In the genomic region with DNA sequence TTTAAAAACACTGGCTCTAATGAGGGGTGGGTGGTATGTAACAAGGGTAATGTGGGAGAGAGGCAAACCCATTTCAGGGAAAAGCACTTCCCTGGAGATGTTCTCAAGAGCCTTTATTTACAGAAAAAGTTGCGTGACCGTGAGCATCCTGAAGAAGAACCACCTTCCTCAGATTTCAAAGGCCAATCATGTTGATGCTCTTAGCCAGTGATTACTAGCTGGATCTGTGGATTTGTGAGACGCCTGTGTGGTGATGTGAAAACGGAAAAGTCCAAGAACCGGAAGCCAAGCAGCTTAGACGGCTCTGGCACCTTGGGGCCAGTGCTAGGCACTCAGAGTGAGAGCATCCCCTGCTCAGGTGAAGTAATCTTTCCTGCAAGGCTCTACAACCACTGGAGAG, we compare ENCODE assay signal across 15 cellular contexts. TPM values are rescaled to one million over a fixed set of nuclear protein-coding genes. Genes with fewer than 3 reads are reported as not detected.
DNase-seq lines count a peak whose midpoint lies in the region; ATAC-seq and TF ChIP-seq lines count a peak whose summit lies in the region.
"Had no signal": no experiment of that assay in that cellular context is flagged by ENCODE, and none has a peak within 500 bp of the region (broad histone marks: within the 10 kb centered on the region; RNA-seq: fewer than 3 reads in every experiment).

No MANE protein-coding gene starts in this region.

- H3K36me3 ChIP-seq in IMR-90 (ENCODE audit: control insufficient read depth, insufficient read depth, low read length) = no peaks in the 10 kb centered on the region
- H3K36me3 ChIP-seq in mammary epithelial cell (ENCODE audit: insufficient read depth, low read length) = no peaks in the 10 kb centered on the region
- H3K36me3 ChIP-seq in muscle layer of duodenum (ENCODE audit: control insufficient read depth in 1 of 2, insufficient read depth in 2 of 2, low read length in 2 of 2) = no peaks in the 10 kb centered on the region
- H3K36me3 ChIP-seq: adrenal gland, gastrocnemius medialis had no signal

- H3K9ac ChIP-seq in IMR-90 (ENCODE audit: low read depth, low read length) = no peak overlapping the region
- no peak overlapping the region for H3K9ac ChIP-seq in mammary epithelial cell (ENCODE audit: insufficient read depth, low read length)

- H3K27ac Mint-ChIP-seq in T-helper 2 cell treated with Interferon-gamma antibody and Interleukin-4, amounts not matched to agents 5 μg/mL and 100 μg/mL, for 36 hours = no peak overlapping the region
- H3K27ac Mint-ChIP-seq: activated T-helper 2 cell treated with anti-CD3 and anti-CD28 coated beads, Interferon-gamma antibody, Interleukin-2, Interleukin-4, amounts not matched to agents 10 μg/mL and 5 μg/mL and 100 μg/mL, durations not matched to agents 14 hours and 24 hours and 36 hours had no signal

- no peaks in the 10 kb centered on the region for H3K4me1 Mint-ChIP-seq in T-helper 2 cell treated with Interferon-gamma antibody and Interleukin-4, amounts not matched to agents 5 μg/mL and 100 μg/mL, for 36 hours (ENCODE audit: low read depth)

- CTCF ChIA-PET in AG04450 (lab: Charles Lee) (interaction anchor here (0.8 to 1.5 kb wide), 3 partner anchors 14 to 138 kb away, joined by 3 to 6 read pairs (median 5); no protein-coding TSS in a partner anchor), IMR-90 (lab: Yijun Ruan, JAX) (interaction anchor here (0.6 kb wide), 1 partner anchor 395 kb away, joined by 3 read pairs; no protein-coding TSS in a partner anchor), mammary epithelial cell (lab: Charles Lee; ENCODE audit: low non-redundant PET) (no interaction called here)

- POLR2A ChIA-PET in AG04450 (lab: Yijun Ruan, JAX) (interaction anchor here (0.7 to 1.9 kb wide), 3 partner anchors 12 to 209 kb away, joined by 4 to 6 read pairs (median 4); a partner anchor contains a TSS), IMR-90 (lab: Charles Lee; ENCODE audit: unreplicated experiment) (interaction anchor here (0.6 to 1.0 kb wide), 2 partner anchors 48 to 142 kb away, joined by 3 to 4 read pairs; no protein-coding TSS in a partner anchor)

- H3K56ac ChIP-seq in IMR-90 (ENCODE audit: extremely low read depth, insufficient read depth, low read length) = peak overlapping the region; percentile 53

- peak overlapping the region; percentile 31; the same call in 1 of the 2 replicates for H3K18ac ChIP-seq in IMR-90 (ENCODE audit: low read depth, low read length)

- TF ChIP-seq CTCF in AG04450 (IDR thresholded peaks at IDR 0.05; ENCODE audit: low read depth, low read length) = no peak
- TF ChIP-seq CTCF in IMR-90 (conservative IDR thresholded peaks at IDR 0.05; ENCODE audit: low read depth, low read length) = no peak
- TF ChIP-seq CTCF in mammary epithelial cell (conservative IDR thresholded peaks at IDR 0.05 in 1 of 2, IDR thresholded peaks at IDR 0.05 in 1 of 2; ENCODE audit: extremely low read depth in 1 of 2, insufficient read depth in 1 of 2, low read depth in 1 of 2, low read length in 2 of 2) = no peak
- TF ChIP-seq CTCF in GM13977 (IDR thresholded peaks at IDR 0.05; ENCODE audit: extremely low read depth, insufficient read depth, missing control alignments) = no peak

- dilution Hi-C loops in IMR-90 (cut with HindIII; ENCODE audit: low sequenced_read_pairs, unreplicated experiment) (no loop called here), mammary epithelial cell (cut with HindIII; ENCODE audit: low sequenced_read_pairs) (loop anchor here (10.0 kb wide), 1 partner anchor 62 kb away; no protein-coding TSS in a partner anchor)

- no peaks in the 10 kb centered on the region for H3K79me1 ChIP-seq in IMR-90 (ENCODE audit: low read depth in 1 of 2, low read length in 2 of 2)

- H4K20me1 ChIP-seq in IMR-90 (ENCODE audit: insufficient read depth, low read length) (no peaks in the 10 kb centered on the region), mammary epithelial cell (ENCODE audit: insufficient read depth, low read length) (no peaks in the 10 kb centered on the region)

- BruUV-seq in IMR-90 (replicated peaks; lab: Mats Ljungman, UMichigan) (no TSS peak), mammary epithelial cell (replicated peaks; lab: Mats Ljungman, UMichigan) (TSS peak; percentile 51)

- peak overlapping the region; percentile 18 for H3K14ac ChIP-seq in IMR-90 (replicated peaks; ENCODE audit: low read depth, low read length)

- peak; percentile 15 for ATAC-seq in IMR-90 (ENCODE audit: low read depth)
- ATAC-seq in stimulated activated naive CD8-positive, alpha-beta T cell treated with anti-CD3 and anti-CD28 coated beads, Interleukin-15, Interleukin-2, amounts not matched to agents 100 U/mL and 50 U/mL, for 24 hours = no peak
- ATAC-seq: gastrocnemius medialis had no signal

- no peaks in the 10 kb centered on the region for H3K36me3 Mint-ChIP-seq in T-helper 2 cell treated with Interferon-gamma antibody and Interleukin-4, amounts not matched to agents 5 μg/mL and 100 μg/mL, for 36 hours (ENCODE audit: low read depth)

- H2AK5ac ChIP-seq in IMR-90 (ENCODE audit: low read depth, low read length) = peak overlapping the region; percentile 20

- peak overlapping the region; percentile 75 for H2BK5ac ChIP-seq in IMR-90 (ENCODE audit: low read depth, low read length, poor library complexity, severe bottlenecking)

- WGBS in IMR-90 (ENCODE audit: extremely low coverage in 2 of 2, insufficient read length in 1 of 2), 2 experiments = no CpG with 5 or more reads among the region's 6 CpGs
- WGBS in mammary epithelial cell (ENCODE audit: low coverage, missing lambda C conversion rate) = 86% methylated on average over 6 of the region's 6 CpGs

- peak overlapping the region; percentile 14 to 86; a peak in 3 of 4 replicates for H4K8ac ChIP-seq in IMR-90 (ENCODE audit: low read depth in 2 of 2, low read length in 2 of 2)

- no peaks in the 10 kb centered on the region for H3K9me3 Mint-ChIP-seq in T-helper 2 cell treated with Interferon-gamma antibody and Interleukin-4, amounts not matched to agents 5 μg/mL and 100 μg/mL, for 36 hours
- H3K9me3 Mint-ChIP-seq: activated T-helper 2 cell treated with anti-CD3 and anti-CD28 coated beads, Interferon-gamma antibody, Interleukin-2, Interleukin-4, amounts not matched to agents 10 μg/mL and 5 μg/mL and 100 μg/mL, durations not matched to agents 14 hours and 24 hours and 36 hours had no signal

- intact Hi-C loops in IMR-90 (cut with micrococcal nuclease) = loop anchor here (5.0 kb wide), 1 partner anchor 89 kb away; no protein-coding TSS in a partner anchor
- intact Hi-C loops in mammary epithelial cell (cut with micrococcal nuclease) = no loop called here

- H3K9me3 ChIP-seq in AG04450 (ENCODE audit: control insufficient read depth, insufficient read depth, low read length) (no peaks in the 10 kb centered on the region), IMR-90 (ENCODE audit: control insufficient read depth, insufficient read depth, low read length) (no peaks in the 10 kb centered on the region), mammary epithelial cell (replicated peaks; ENCODE audit: insufficient read depth, low read length) (no peaks in the 10 kb centered on the region), muscle layer of duodenum (ENCODE audit: control insufficient read depth in 1 of 2, low read length in 2 of 2) (no peaks in the 10 kb centered on the region)
- H3K9me3 ChIP-seq: adrenal gland, gastrocnemius medialis had no signal

- H2BK20ac ChIP-seq in IMR-90 (ENCODE audit: low read depth, low read length) = peak overlapping the region; percentile 82

- H3K23ac ChIP-seq in IMR-90 (ENCODE audit: low read depth, low read length) = peak overlapping the region; percentile 19; the same call in 1 of the 2 replicates

- TF ChIP-seq POLR2A in IMR-90 (IDR thresholded peaks at IDR 0.05; ENCODE audit: low read depth, low read length) = peak; percentile 9; the same call in 1 of the 2 replicates

- peak overlapping the region; percentile 49 for H3K4ac ChIP-seq in IMR-90 (ENCODE audit: low read depth, low read length)

- H3K27ac ChIP-seq in AG04450 (ENCODE audit: low read depth, low read length) = peak overlapping the region; percentile 75
- H3K27ac ChIP-seq in IMR-90 (ENCODE audit: insufficient read depth, low read length) = peak overlapping the region; percentile 42
- H3K27ac ChIP-seq in mammary epithelial cell (ENCODE audit: insufficient read depth, low read depth, low read length) = peak overlapping the region; percentile 48
- peak overlapping the region; percentile 34 for H3K27ac ChIP-seq in muscle layer of duodenum (ENCODE audit: low read length)
- H3K27ac ChIP-seq: adrenal gland, gastrocnemius medialis, SK-N-MC had no signal

- H3K27me3 ChIP-seq in AG04450 (ENCODE audit: control insufficient read depth, insufficient read depth, low read length) (no peaks in the 10 kb centered on the region), IMR-90 (ENCODE audit: control insufficient read depth, insufficient read depth, low read length) (no peaks in the 10 kb centered on the region), mammary epithelial cell (ENCODE audit: insufficient read depth, low read length) (no peaks in the 10 kb centered on the region), muscle layer of duodenum (ENCODE audit: low read depth, low read length) (no peaks in the 10 kb centered on the region)
- H3K27me3 ChIP-seq: adrenal gland, gastrocnemius medialis had no signal

- in situ Hi-C loops in IMR-90 (cut with MboI; ENCODE audit: low sequenced_read_pairs) (no loop called here), mammary epithelial cell (cut with MboI; ENCODE audit: low sequenced_read_pairs in 2 of 2) (no loop called here), GM13977 (cut with MboI; ENCODE audit: low pct_unique_long_range_greater_than_20kb, low sequenced_read_pairs, unreplicated experiment) (no loop called here)

- peaks cover 9% of the 10 kb centered on the region for H3K27me3 Mint-ChIP-seq in T-helper 2 cell treated with Interferon-gamma antibody and Interleukin-4, amounts not matched to agents 5 μg/mL and 100 μg/mL, for 36 hours (ENCODE audit: low read depth)

- H2AK9ac ChIP-seq in IMR-90 (replicated peaks; ENCODE audit: low read depth, low read length, poor library complexity) = no peak overlapping the region

- H3K79me2 ChIP-seq in mammary epithelial cell (ENCODE audit: insufficient read depth, low read length) = no peaks in the 10 kb centered on the region

- H3K4me1 ChIP-seq in IMR-90 (ENCODE audit: control insufficient read depth, insufficient read depth, low read length) = peaks cover 15% of the 10 kb centered on the region
- peaks cover 32% of the 10 kb centered on the region for H3K4me1 ChIP-seq in mammary epithelial cell (ENCODE audit: insufficient read depth, low read length)
- H3K4me1 ChIP-seq in muscle layer of duodenum (ENCODE audit: control insufficient read depth in 1 of 2, insufficient read depth in 2 of 2, low read length in 2 of 2) = no peaks in the 10 kb centered on the region
- H3K4me1 ChIP-seq: adrenal gland, gastrocnemius medialis had no signal

- H4K5ac ChIP-seq in IMR-90 (ENCODE audit: low read depth, low read length) = peak overlapping the region; percentile 84

- H3K4me3 Mint-ChIP-seq in T-helper 2 cell treated with Interferon-gamma antibody and Interleukin-4, amounts not matched to agents 5 μg/mL and 100 μg/mL, for 36 hours = no peak overlapping the region

- peak overlapping the region; percentile 84 for H2BK120ac ChIP-seq in IMR-90 (ENCODE audit: low read depth, low read length)

- H3K4me3 ChIP-seq in AG04450 (ENCODE audit: low read depth, low read length) (no peak overlapping the region), IMR-90 (ENCODE audit: insufficient read depth, low read depth, low read length) (no peak overlapping the region), mammary epithelial cell (replicated peaks in 1 of 3; ENCODE audit: insufficient read depth in 1 of 3, low read depth in 2 of 3, low read length in 3 of 3) (no peak overlapping the region), muscle layer of duodenum (ENCODE audit: low read depth in 1 of 2, low read length in 2 of 2) (no peak overlapping the region)
- H3K4me3 ChIP-seq: adrenal gland, gastrocnemius medialis, SK-N-MC had no signal

- peak overlapping the region; percentile 66 for H4K91ac ChIP-seq in IMR-90 (ENCODE audit: insufficient read depth, low read depth, low read length)

- no peak for TF ChIP-seq RAD21 in IMR-90 (IDR thresholded peaks at IDR 0.05; ENCODE audit: low read length)

- DNase-seq in AG04450 (ENCODE audit: low read depth, low spot score) (no peak), IMR-90 (peak; percentile 57), mammary epithelial cell (no peak), OCI-M1 (lab: John Stamatoyannopoulos, UW) (no peak), GM13977 (ENCODE audit: low spot score) (no peak)
- DNase-seq in T-helper 2 cell treated with Interferon-gamma antibody and Interleukin-4, amounts not matched to agents 5 μg/mL and 100 μg/mL, for 36 hours (ENCODE audit: low spot score) = no peak
- DNase-seq in stimulated activated naive CD8-positive, alpha-beta T cell treated with anti-CD3 and anti-CD28 coated beads, Interleukin-15, Interleukin-2, amounts not matched to agents 100 U/mL and 50 U/mL, for 24 hours = no peak
- DNase-seq: activated CD8-positive, alpha-beta memory T cell treated with anti-CD3 and anti-CD28 coated beads for 24 hours; adrenal gland; gastrocnemius medialis; NCI-H1436 treated with DMSO at 0.1 percent for 48 hours; stimulated activated naive CD4-positive, alpha-beta T cell treated with Interleukin-2 at 50 U/mL for 16 hours had no signal

- H2AFZ ChIP-seq in IMR-90 (replicated peaks; ENCODE audit: low read length, poor library complexity) = peak overlapping the region; percentile 6
- H2AFZ ChIP-seq in mammary epithelial cell (ENCODE audit: low read depth, low read length) = peak overlapping the region; percentile 58

- peak overlapping the region; percentile 33; the same call in 1 of the 2 replicates for H3K4me2 ChIP-seq in IMR-90 (ENCODE audit: low read depth, low read length)
- H3K4me2 ChIP-seq in mammary epithelial cell (ENCODE audit: insufficient read depth, low read depth, low read length) = peak overlapping the region; percentile 61

- peaks cover 16% of the 10 kb centered on the region for H3K9me1 ChIP-seq in IMR-90 (ENCODE audit: insufficient read depth, low read length)

- peak overlapping the region; percentile 65 for H2BK15ac ChIP-seq in IMR-90 (ENCODE audit: low read depth, low read length)

RNA-seq across cellular contexts. Expression of a gene that starts 12.6 kb away (rescaled TPM):
- polyA plus RNA-seq in AG04450 (2011; rRNA removed) = 19.1 and 25.0 TPM in 2 replicates
- polyA minus RNA-seq in AG04450 (2011; rRNA and poly(A)+ RNA removed) = 93.1 and 124 TPM in 2 replicates
- 48.0 and 48.6 TPM in 2 replicates for total RNA-seq in IMR-90 (2012; rRNA removed)
- polyA plus RNA-seq in IMR-90 (2012; rRNA removed) = 27.2 and 28.5 TPM in 2 replicates
- polyA plus RNA-seq in IMR-90 (2012; cell fraction: cytosol; rRNA removed) = 21.2 and 31.1 TPM in 2 replicates
- polyA plus RNA-seq in IMR-90 (2012; cell fraction: nucleus; rRNA removed; ENCODE audit: low replicate concordance) = 23.4 and 27.3 TPM in 2 replicates
- total RNA-seq in mammary epithelial cell = 10 to 100 TPM; 50.7 to 70.3 TPM
- 56.0 TPM for polyA plus RNA-seq in mammary epithelial cell
- polyA minus RNA-seq in mammary epithelial cell = 39.2 TPM
